19 cellular contexts compared by ENCODE assay signal in genomic region chr12:47015381-47015780, GRCh38.
"Had no signal": no experiment of that assay in that cellular context is flagged by ENCODE, and none has a peak within 500 bp of the region (broad histone marks: within the 10 kb centered on the region; RNA-seq: fewer than 3 reads in every experiment).

No MANE protein-coding gene starts in this region.

- H3K9me3 ChIP-seq: esophagus muscularis mucosa, gastrocnemius medialis, left lung, lower lobe of right lung, mucosa of descending colon had no signal

- H3K4me1 ChIP-seq: esophagus muscularis mucosa, gastrocnemius medialis, heart right ventricle, left lung, lower lobe of right lung had no signal

- H3K36me3 ChIP-seq: esophagus muscularis mucosa, gastrocnemius medialis, heart right ventricle, left lung, lower lobe of right lung had no signal

- H3K27ac ChIP-seq: coronary artery, dorsolateral prefrontal cortex, esophagus muscularis mucosa, foreskin keratinocyte, gastrocnemius medialis, heart right ventricle, left lung, lower lobe of right lung had no signal

- H3K4me3 ChIP-seq: coronary artery, dorsolateral prefrontal cortex, esophagus muscularis mucosa, gastrocnemius medialis, heart right ventricle, left lung, lower lobe of right lung, mucosa of descending colon had no signal

- DNase-seq: dermis blood vessel endothelial cell; dorsolateral prefrontal cortex; effector CD4-positive, alpha-beta T cell; effector memory CD4-positive, alpha-beta T cell; foreskin keratinocyte; gastrocnemius medialis; glutamatergic neuron; head of caudate nucleus; heart right ventricle; hippocampal formation; left cardiac atrium; left lung; left ventricle myocardium superior; lower lobe of right lung; mesenchymal stem cell; mucosa of descending colon; naive thymus-derived CD4-positive, alpha-beta T cell had no signal

- H3K27me3 ChIP-seq: dorsolateral prefrontal cortex, esophagus muscularis mucosa, foreskin keratinocyte, gastrocnemius medialis, heart right ventricle, left lung had no signal

- ATAC-seq: foreskin keratinocyte; gastrocnemius medialis; heart right ventricle; left cardiac atrium; left lung; left ventricle myocardium superior; lower lobe of right lung; mucosa of descending colon; naive thymus-derived CD4-positive, alpha-beta T cell had no signal
